Comparison of ENCODE assay signal across 2 cellular contexts in genomic region chr12:33438890-33439586, GRCh38.
TF ChIP-seq lines count a peak whose summit lies in the region.

No MANE protein-coding gene starts in this region.

TF ChIP-seq in liver, 16 proteins besides CTCF, POLR2A, EP300 and RAD21 (continued from another document):
- no peak for TF ChIP-seq ZBTB33 (IDR thresholded peaks at IDR 0.05)
- TF ChIP-seq TAF1 (conservative IDR thresholded peaks at IDR 0.05), result no peak
- no peak for TF ChIP-seq RXRA (IDR thresholded peaks at IDR 0.05)
- TF ChIP-seq GABPA (IDR thresholded peaks at IDR 0.05 in 1 of 2, conservative IDR thresholded peaks at IDR 0.05 in 1 of 2), result no peak
- no peak for TF ChIP-seq ATF3 (IDR thresholded peaks at IDR 0.05)
- TF ChIP-seq HNF4G (IDR thresholded peaks at IDR 0.05), result no peak
- no peak for TF ChIP-seq FOXA2 (IDR thresholded peaks at IDR 0.05)
- TF ChIP-seq EGR1 (IDR thresholded peaks at IDR 0.05; ENCODE audit: low read depth in 2 of 2), result no peak
- TF ChIP-seq FOXA1 (IDR thresholded peaks at IDR 0.05), result no peak
- no peak for TF ChIP-seq REST (IDR thresholded peaks at IDR 0.05)
- TF ChIP-seq NR2F2 (IDR thresholded peaks at IDR 0.05), result no peak
- TF ChIP-seq YY1 (IDR thresholded peaks at IDR 0.05), result no peak
- TF ChIP-seq SP1 (IDR thresholded peaks at IDR 0.05), result no peak
- no peak for TF ChIP-seq JUND (IDR thresholded peaks at IDR 0.05)
TF ChIP-seq in liver: peak in this region for 0.

TF ChIP-seq in HepG2, 621 proteins besides CTCF, POLR2A, EP300 and RAD21 (continued from another document):
- TF ChIP-seq HNRNPK (IDR thresholded peaks at IDR 0.05; ENCODE audit: low read depth, low read length, poor library complexity, severe bottlenecking), result no peak
- no peak for TF ChIP-seq SP140L (CRISPR knock-in tag; IDR thresholded peaks at IDR 0.05; ENCODE audit: borderline replicate concordance)
- TF ChIP-seq RAD51 (IDR thresholded peaks at IDR 0.05; ENCODE audit: borderline replicate concordance), result no peak
- TF ChIP-seq MAX (IDR thresholded peaks at IDR 0.05), result no peak
- TF ChIP-seq PTBP1 (IDR thresholded peaks at IDR 0.05; ENCODE audit: low read depth, low read length, poor library complexity, severe bottlenecking), result no peak
- no peak for TF ChIP-seq ATF7 (IDR thresholded peaks at IDR 0.05)
- no peak for TF ChIP-seq ATF7 (CRISPR knock-in tag; IDR thresholded peaks at IDR 0.05)
- no peak for TF ChIP-seq HDAC6 (IDR thresholded peaks at IDR 0.05; ENCODE audit: low read depth, low read length)
- no peak for TF ChIP-seq ZNF639 (CRISPR knock-in tag; conservative IDR thresholded peaks at IDR 0.05)
- TF ChIP-seq ZNF101 (CRISPR knock-in tag; IDR thresholded peaks at IDR 0.05; ENCODE audit: borderline replicate concordance, low read depth), result no peak
- no peak for TF ChIP-seq ZIK1 (CRISPR knock-in tag; IDR thresholded peaks at IDR 0.05; ENCODE audit: borderline replicate concordance, low read depth)
- TF ChIP-seq E2F5 (CRISPR knock-in tag; conservative IDR thresholded peaks at IDR 0.05), result no peak
- TF ChIP-seq NFKBIZ (CRISPR knock-in tag; IDR thresholded peaks at IDR 0.05), result no peak
- no peak for TF ChIP-seq ZNF850 (CRISPR knock-in tag; conservative IDR thresholded peaks at IDR 0.05)
- no peak for TF ChIP-seq ZNF770 (CRISPR knock-in tag; IDR thresholded peaks at IDR 0.05)
